12 cellular contexts compared by ENCODE assay signal in genomic region chr6:37607949-37608348, GRCh38.
DNase-seq lines count a peak whose midpoint lies in the region; TF ChIP-seq lines count a peak whose summit lies in the region.
"Had no signal": no experiment of that assay in that cellular context is flagged by ENCODE, and none has a peak within 500 bp of the region (broad histone marks: within the 10 kb centered on the region; RNA-seq: fewer than 3 reads in every experiment).

No MANE protein-coding gene starts in this region.

- H3K36me3 ChIP-seq in hepatocyte (replicated peaks; ENCODE audit: insufficient read depth, low read depth) (no peaks in the 10 kb centered on the region), transverse colon (no peaks in the 10 kb centered on the region)

- H3K4me2 ChIP-seq in hepatocyte, result no peak overlapping the region

- WGBS in hepatocyte (ENCODE audit: low lambda C conversion rate, missing lambda C conversion rate), result 58% methylated on average over 2 of the region's 2 CpGs
- WGBS in transverse colon (ENCODE audit: low coverage in 1 of 2), 2 donors, result 81 to 83% methylated on average over 2 of the region's 2 CpGs

- intact Hi-C loops in transverse colon (cut with DNase I; ENCODE audit: low total_unique reads), result no loop called here

- TF ChIP-seq CTCF in AG09309 (IDR thresholded peaks at IDR 0.05; ENCODE audit: control insufficient read depth, insufficient read depth, low read depth, low read length, missing control alignments) (peak; percentile 62), hepatocyte (IDR thresholded peaks at IDR 0.05; ENCODE audit: poor library complexity) (peak; percentile 38), transverse colon (IDR thresholded peaks at IDR 0.05) (no peak)

- in situ Hi-C loops in transverse colon (cut with MboI; ENCODE audit: low pct_ligation_motif_present in 1 of 4, low pct_unique_long_range_greater_than_20kb in 1 of 4, low sequenced_read_pairs in 3 of 4), result loop anchor here in 1 of 4 donors (25.0 kb wide), 1 partner anchor 1821 kb away; the partner anchor contains the start of genes CLPS, CLPSL1 and CLPSL2

- no peaks in the 10 kb centered on the region for H3K9me2 ChIP-seq in hepatocyte (replicated peaks; ENCODE audit: insufficient read depth)

- no peak overlapping the region for H2AFZ ChIP-seq in hepatocyte

- TF ChIP-seq POLR2A in transverse colon (IDR thresholded peaks at IDR 0.05), result no peak

- TF ChIP-seq EP300 in transverse colon (IDR thresholded peaks at IDR 0.05; ENCODE audit: low read depth), result no peak

- DNase-seq in AG09309 (ENCODE audit: low read depth) (no peak), H4 (ENCODE audit: low spot score) (peak; percentile 27), SK-N-DZ (ENCODE audit: low spot score) (peak; percentile 40), hepatocyte (ENCODE audit: low spot score) (peak; percentile 43), transverse colon (no peak), kidney tubule cell (ENCODE audit: low spot score) (no peak), LoVo (ENCODE audit: low spot score) (no peak)
- DNase-seq in activated CD4-positive, CD25-positive, alpha-beta regulatory T cell treated with anti-CD3 and anti-CD28 coated beads, Interleukin-2, amount 50 U/mL, for 72 hours, result no peak
- DNase-seq: activated naive CD4-positive, alpha-beta T cell treated with anti-CD3 and anti-CD28 coated beads for 36 hours; right cardiac atrium; stimulated activated naive CD8-positive, alpha-beta T cell treated with anti-CD3 and anti-CD28 coated beads, Interleukin-15, Interleukin-2, amounts not matched to agents 100 U/mL and 50 U/mL, for 24 hours; T-helper 17 cell had no signal

- H3K27me3 ChIP-seq in hepatocyte, result no peaks in the 10 kb centered on the region
- peaks cover 9% of the 10 kb centered on the region for H3K27me3 ChIP-seq in transverse colon

- H3K4me1 ChIP-seq in hepatocyte (ENCODE audit: insufficient read depth) (no peaks in the 10 kb centered on the region), transverse colon (no peaks in the 10 kb centered on the region)

- H3K4me3 ChIP-seq in AG09309 (ENCODE audit: control insufficient read depth, low read depth, low read length) (no peak overlapping the region), hepatocyte (no peak overlapping the region), transverse colon (no peak overlapping the region)

- H3K79me2 ChIP-seq in hepatocyte, result no peaks in the 10 kb centered on the region

- H3K9me3 ChIP-seq in hepatocyte (ENCODE audit: low read depth) (no peaks in the 10 kb centered on the region), transverse colon (no peaks in the 10 kb centered on the region)

- H3K27ac ChIP-seq in hepatocyte (no peak overlapping the region), transverse colon (no peak overlapping the region)

- no peaks in the 10 kb centered on the region for H4K20me1 ChIP-seq in hepatocyte (ENCODE audit: insufficient read depth, poor library complexity, severe bottlenecking)

Comparison
In these comparisons a context has a peak if more than half of its experiments do, and no peak if none do; other contexts are left out.
1. DNase-seq: peak in H4 (single experiment), SK-N-DZ (single experiment) and hepatocyte (single experiment); none in AG09309 (single experiment), transverse colon (single experiment), kidney tubule cell (single experiment), activated CD4-positive, CD25-positive, alpha-beta regulatory T cell treated with anti-CD3 and anti-CD28 coated beads, Interleukin-2, amount 50 U/mL, for 72 hours (single experiment) and LoVo (single experiment).
2. CTCF ChIP-seq: peak in AG09309 (single experiment) and hepatocyte (single experiment); none in transverse colon (0 of 5).